2 cellular contexts compared by ENCODE assay signal in the genomic region with DNA sequence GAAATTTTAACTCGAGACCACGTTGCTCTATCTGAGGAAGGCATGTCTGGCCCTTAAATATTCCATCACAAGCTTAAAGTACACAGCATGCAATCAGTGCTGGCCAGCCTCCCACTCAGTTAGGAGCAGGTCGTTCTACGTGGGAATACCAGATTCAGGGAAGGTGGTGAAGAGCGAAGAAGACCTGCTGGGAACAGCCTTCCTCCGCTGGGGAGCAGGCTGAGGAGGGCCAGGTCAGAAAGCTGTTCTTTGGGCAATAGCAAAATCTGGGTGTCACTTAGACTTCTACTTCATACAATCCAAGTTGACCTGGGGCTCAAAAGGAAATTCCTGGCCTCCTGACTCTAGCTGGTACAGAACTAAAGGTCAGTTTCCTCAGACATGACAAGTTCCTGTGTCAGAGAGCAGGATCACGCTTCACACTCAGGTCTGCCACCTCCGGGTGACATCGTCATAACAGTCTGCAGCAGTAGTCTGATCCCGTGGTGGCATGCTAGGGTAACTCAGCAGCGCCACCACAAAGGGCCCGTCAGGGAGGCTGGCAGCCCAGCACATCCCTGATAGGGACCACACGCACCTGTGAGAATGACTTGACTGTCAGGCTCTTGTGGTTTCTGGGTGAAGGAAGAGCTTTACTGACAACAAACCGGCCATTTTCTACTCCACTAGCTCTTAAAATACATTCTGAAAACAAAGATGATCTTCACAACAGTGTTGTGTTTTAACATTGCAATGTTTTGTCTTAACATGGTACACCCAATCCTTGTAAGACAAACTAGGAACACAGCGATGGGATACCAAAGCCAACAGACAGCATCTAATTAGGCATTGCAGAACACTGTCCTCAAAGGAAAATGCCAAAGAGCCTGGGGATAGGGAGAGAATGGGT.
A peak's percentile ranks its signal among the peaks of the same experiment; 100 is the strongest.
TF ChIP-seq lines count a peak whose summit lies in the region.

No MANE protein-coding gene starts in this region.

TF ChIP-seq in HEK293T, 16 proteins besides CTCF, POLR2A, EP300 and RAD21 (continued from another document):
- TF ChIP-seq SP1 (IDR thresholded peaks at IDR 0.05) (no peak), ARNT (IDR thresholded peaks at IDR 0.05) (no peak)
- TF ChIP-seq, protein P1, sequence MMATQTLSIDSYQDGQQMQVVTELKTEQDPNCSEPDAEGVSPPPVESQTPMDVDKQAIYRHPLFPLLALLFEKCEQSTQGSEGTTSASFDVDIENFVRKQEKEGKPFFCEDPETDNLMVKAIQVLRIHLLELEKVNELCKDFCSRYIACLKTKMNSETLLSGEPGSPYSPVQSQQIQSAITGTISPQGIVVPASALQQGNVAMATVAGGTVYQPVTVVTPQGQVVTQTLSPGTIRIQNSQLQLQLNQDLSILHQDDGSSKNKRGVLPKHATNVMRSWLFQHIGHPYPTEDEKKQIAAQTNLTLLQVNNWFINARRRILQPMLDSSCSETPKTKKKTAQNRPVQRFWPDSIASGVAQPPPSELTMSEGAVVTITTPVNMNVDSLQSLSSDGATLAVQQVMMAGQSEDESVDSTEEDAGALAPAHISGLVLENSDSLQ (IDR thresholded peaks at IDR 0.05) = no peak

TF ChIP-seq in HepG2, 621 proteins besides CTCF, POLR2A, EP300 and RAD21 (continued from another document and continues in another):
- TF ChIP-seq, protein P2, sequence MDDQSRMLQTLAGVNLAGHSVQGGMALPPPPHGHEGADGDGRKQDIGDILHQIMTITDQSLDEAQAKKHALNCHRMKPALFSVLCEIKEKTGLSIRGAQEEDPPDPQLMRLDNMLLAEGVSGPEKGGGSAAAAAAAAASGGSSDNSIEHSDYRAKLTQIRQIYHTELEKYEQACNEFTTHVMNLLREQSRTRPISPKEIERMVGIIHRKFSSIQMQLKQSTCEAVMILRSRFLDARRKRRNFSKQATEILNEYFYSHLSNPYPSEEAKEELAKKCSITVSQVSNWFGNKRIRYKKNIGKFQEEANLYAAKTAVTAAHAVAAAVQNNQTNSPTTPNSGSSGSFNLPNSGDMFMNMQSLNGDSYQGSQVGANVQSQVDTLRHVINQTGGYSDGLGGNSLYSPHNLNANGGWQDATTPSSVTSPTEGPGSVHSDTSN (CRISPR knock-in tag; IDR thresholded peaks at IDR 0.05; ENCODE audit: borderline replicate concordance) = no peak
- TF ChIP-seq ZNF17 (CRISPR knock-in tag; IDR thresholded peaks at IDR 0.05) (no peak), MIER3 (CRISPR knock-in tag; IDR thresholded peaks at IDR 0.05; ENCODE audit: borderline replicate concordance) (no peak; the same call in 1 of the 2 replicates), FOXK1 (CRISPR knock-in tag; IDR thresholded peaks at IDR 0.05; ENCODE audit: borderline replicate concordance, low read depth) (no peak), NCOA1 (CRISPR knock-in tag; IDR thresholded peaks at IDR 0.05) (no peak), SNRNP70 (IDR thresholded peaks at IDR 0.05; ENCODE audit: low read depth, low read length) (no peak), SSRP1 (CRISPR knock-in tag; IDR thresholded peaks at IDR 0.05) (no peak), NFE2L2 (IDR thresholded peaks at IDR 0.05; ENCODE audit: low read length) (no peak), STAG1 (CRISPR knock-in tag; IDR thresholded peaks at IDR 0.05) (peak; percentile 86), ZSCAN20 (CRISPR knock-in tag; IDR thresholded peaks at IDR 0.05; ENCODE audit: borderline replicate concordance) (no peak), ZNF660 (CRISPR knock-in tag; IDR thresholded peaks at IDR 0.05; ENCODE audit: borderline replicate concordance, low read depth) (no peak), MAFG (CRISPR knock-in tag; IDR thresholded peaks at IDR 0.05) (no peak), ZNF768 (CRISPR knock-in tag; IDR thresholded peaks at IDR 0.05) (peak; percentile 22; the same call in 1 of the 2 replicates), RFXANK (CRISPR knock-in tag; IDR thresholded peaks at IDR 0.05) (no peak), ZNF232 (CRISPR knock-in tag; IDR thresholded peaks at IDR 0.05; ENCODE audit: borderline replicate concordance) (no peak), THAP11 (CRISPR knock-in tag; IDR thresholded peaks at IDR 0.05) (peak; percentile 36; the same call in 1 of the 2 replicates), KAT7 (CRISPR knock-in tag; IDR thresholded peaks at IDR 0.05; ENCODE audit: borderline replicate concordance) (no peak), POLR2AphosphoS2 (IDR thresholded peaks at IDR 0.05; ENCODE audit: low read depth, low read length) (no peak), ZNF772 (CRISPR knock-in tag; IDR thresholded peaks at IDR 0.05) (no peak), SNAPC2 (CRISPR knock-in tag; IDR thresholded peaks at IDR 0.05) (no peak), SALL1 (CRISPR knock-in tag; IDR thresholded peaks at IDR 0.05) (peak; percentile 31; the same call in 1 of the 2 replicates), BRD4 (CRISPR knock-in tag; IDR thresholded peaks at IDR 0.05) (no peak), ZNF629 (CRISPR knock-in tag; conservative IDR thresholded peaks at IDR 0.05) (no peak), ZNF256 (CRISPR knock-in tag; conservative IDR thresholded peaks at IDR 0.05) (no peak), RBAK (CRISPR knock-in tag; IDR thresholded peaks at IDR 0.05) (no peak), SMYD3 (CRISPR knock-in tag; IDR thresholded peaks at IDR 0.05) (no peak), TP53 (CRISPR knock-in tag; conservative IDR thresholded peaks at IDR 0.05) (no peak), NFE2L1 (CRISPR knock-in tag; IDR thresholded peaks at IDR 0.05; ENCODE audit: borderline replicate concordance) (no peak), SIN3B (IDR thresholded peaks at IDR 0.05; ENCODE audit: low read length) (no peak), RBM22 (optimal IDR thresholded peaks at IDR 0.05; ENCODE audit: low read length) (no peak), HOXA3 (CRISPR knock-in tag; IDR thresholded peaks at IDR 0.05) (peak; percentile 39; the same call in 1 of the 2 replicates), ZNF878 (CRISPR knock-in tag; IDR thresholded peaks at IDR 0.05) (no peak), ZNF563 (CRISPR knock-in tag; IDR thresholded peaks at IDR 0.05) (no peak), PCBP1 (IDR thresholded peaks at IDR 0.05; ENCODE audit: borderline replicate concordance, low read depth, low read length) (no peak), AGO1 (IDR thresholded peaks at IDR 0.05; ENCODE audit: low read depth, low read length, poor library complexity, severe bottlenecking) (no peak), XRCC5 (optimal IDR thresholded peaks at IDR 0.05; ENCODE audit: low read length) (peak; percentile 87)
- TF ChIP-seq, protein P3, sequence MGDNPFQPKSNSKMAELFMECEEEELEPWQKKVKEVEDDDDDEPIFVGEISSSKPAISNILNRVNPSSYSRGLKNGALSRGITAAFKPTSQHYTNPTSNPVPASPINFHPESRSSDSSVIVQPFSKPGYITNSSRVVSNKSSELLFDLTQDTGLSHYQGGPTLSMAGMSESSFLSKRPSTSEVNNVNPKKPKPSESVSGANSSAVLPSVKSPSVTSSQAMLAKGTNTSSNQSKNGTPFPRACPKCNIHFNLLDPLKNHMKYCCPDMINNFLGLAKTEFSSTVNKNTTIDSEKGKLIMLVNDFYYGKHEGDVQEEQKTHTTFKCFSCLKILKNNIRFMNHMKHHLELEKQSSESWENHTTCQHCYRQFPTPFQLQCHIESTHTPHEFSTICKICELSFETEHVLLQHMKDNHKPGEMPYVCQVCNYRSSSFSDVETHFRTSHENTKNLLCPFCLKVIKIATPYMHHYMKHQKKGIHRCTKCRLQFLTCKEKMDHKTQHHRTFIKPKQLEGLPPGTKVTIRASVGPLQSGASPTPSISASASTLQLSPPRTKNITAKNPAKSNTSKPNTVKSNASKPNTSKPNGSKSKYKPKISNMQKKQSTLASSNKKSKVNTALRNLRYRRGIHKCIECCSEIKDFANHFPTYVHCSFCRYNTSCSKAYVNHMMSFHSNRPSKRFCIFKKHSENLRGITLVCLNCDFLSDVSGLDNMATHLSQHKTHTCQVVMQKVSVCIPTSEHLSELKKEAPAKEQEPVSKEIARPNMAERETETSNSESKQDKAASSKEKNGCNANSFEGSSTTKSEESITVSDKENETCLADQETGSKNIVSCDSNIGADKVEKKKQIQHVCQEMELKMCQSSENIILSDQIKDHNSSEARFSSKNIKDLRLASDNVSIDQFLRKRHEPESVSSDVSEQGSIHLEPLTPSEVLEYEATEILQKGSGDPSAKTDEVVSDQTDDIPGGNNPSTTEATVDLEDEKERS (CRISPR knock-in tag; IDR thresholded peaks at IDR 0.05) = no peak
- TF ChIP-seq, protein P4, sequence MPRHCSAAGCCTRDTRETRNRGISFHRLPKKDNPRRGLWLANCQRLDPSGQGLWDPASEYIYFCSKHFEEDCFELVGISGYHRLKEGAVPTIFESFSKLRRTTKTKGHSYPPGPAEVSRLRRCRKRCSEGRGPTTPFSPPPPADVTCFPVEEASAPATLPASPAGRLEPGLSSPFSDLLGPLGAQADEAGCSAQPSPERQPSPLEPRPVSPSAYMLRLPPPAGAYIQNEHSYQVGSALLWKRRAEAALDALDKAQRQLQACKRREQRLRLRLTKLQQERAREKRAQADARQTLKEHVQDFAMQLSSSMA (CRISPR knock-in tag; IDR thresholded peaks at IDR 0.05) = no peak
- TF ChIP-seq, protein P5, sequence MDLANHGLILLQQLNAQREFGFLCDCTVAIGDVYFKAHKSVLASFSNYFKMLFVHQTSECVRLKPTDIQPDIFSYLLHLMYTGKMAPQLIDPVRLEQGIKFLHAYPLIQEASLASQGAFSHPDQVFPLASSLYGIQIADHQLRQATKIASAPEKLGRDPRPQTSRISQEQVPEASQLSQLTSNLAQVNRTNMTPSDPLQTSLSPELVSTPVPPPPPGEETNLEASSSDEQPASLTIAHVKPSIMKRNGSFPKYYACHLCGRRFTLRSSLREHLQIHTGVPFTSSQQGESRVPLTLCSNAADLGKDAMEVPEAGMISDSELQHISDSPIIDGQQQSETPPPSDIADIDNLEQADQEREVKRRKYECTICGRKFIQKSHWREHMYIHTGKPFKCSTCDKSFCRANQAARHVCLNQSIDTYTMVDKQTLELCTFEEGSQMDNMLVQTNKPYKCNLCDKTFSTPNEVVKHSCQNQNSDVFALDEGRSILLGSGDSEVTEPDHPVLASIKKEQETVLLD (CRISPR knock-in tag; IDR thresholded peaks at IDR 0.05; ENCODE audit: low read depth) = no peak
- TF ChIP-seq, protein P6, sequence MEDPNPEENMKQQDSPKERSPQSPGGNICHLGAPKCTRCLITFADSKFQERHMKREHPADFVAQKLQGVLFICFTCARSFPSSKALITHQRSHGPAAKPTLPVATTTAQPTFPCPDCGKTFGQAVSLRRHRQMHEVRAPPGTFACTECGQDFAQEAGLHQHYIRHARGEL (CRISPR knock-in tag; IDR thresholded peaks at IDR 0.05) = no peak
- TF ChIP-seq, protein P7, sequence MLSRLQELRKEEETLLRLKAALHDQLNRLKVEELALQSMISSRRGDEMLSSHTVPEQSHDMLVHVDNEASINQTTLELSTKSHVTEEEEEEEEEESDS (CRISPR knock-in tag; IDR thresholded peaks at IDR 0.05; ENCODE audit: borderline replicate concordance) = no peak
- TF ChIP-seq, protein P8, sequence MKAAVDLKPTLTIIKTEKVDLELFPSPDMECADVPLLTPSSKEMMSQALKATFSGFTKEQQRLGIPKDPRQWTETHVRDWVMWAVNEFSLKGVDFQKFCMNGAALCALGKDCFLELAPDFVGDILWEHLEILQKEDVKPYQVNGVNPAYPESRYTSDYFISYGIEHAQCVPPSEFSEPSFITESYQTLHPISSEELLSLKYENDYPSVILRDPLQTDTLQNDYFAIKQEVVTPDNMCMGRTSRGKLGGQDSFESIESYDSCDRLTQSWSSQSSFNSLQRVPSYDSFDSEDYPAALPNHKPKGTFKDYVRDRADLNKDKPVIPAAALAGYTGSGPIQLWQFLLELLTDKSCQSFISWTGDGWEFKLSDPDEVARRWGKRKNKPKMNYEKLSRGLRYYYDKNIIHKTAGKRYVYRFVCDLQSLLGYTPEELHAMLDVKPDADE (CRISPR knock-in tag; IDR thresholded peaks at IDR 0.05) = no peak
- TF ChIP-seq, protein P9, sequence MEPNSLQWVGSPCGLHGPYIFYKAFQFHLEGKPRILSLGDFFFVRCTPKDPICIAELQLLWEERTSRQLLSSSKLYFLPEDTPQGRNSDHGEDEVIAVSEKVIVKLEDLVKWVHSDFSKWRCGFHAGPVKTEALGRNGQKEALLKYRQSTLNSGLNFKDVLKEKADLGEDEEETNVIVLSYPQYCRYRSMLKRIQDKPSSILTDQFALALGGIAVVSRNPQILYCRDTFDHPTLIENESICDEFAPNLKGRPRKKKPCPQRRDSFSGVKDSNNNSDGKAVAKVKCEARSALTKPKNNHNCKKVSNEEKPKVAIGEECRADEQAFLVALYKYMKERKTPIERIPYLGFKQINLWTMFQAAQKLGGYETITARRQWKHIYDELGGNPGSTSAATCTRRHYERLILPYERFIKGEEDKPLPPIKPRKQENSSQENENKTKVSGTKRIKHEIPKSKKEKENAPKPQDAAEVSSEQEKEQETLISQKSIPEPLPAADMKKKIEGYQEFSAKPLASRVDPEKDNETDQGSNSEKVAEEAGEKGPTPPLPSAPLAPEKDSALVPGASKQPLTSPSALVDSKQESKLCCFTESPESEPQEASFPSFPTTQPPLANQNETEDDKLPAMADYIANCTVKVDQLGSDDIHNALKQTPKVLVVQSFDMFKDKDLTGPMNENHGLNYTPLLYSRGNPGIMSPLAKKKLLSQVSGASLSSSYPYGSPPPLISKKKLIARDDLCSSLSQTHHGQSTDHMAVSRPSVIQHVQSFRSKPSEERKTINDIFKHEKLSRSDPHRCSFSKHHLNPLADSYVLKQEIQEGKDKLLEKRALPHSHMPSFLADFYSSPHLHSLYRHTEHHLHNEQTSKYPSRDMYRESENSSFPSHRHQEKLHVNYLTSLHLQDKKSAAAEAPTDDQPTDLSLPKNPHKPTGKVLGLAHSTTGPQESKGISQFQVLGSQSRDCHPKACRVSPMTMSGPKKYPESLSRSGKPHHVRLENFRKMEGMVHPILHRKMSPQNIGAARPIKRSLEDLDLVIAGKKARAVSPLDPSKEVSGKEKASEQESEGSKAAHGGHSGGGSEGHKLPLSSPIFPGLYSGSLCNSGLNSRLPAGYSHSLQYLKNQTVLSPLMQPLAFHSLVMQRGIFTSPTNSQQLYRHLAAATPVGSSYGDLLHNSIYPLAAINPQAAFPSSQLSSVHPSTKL (CRISPR knock-in tag; IDR thresholded peaks at IDR 0.05) = peak; percentile 64; the same call in 1 of the 2 replicates
- TF ChIP-seq, protein P10, sequence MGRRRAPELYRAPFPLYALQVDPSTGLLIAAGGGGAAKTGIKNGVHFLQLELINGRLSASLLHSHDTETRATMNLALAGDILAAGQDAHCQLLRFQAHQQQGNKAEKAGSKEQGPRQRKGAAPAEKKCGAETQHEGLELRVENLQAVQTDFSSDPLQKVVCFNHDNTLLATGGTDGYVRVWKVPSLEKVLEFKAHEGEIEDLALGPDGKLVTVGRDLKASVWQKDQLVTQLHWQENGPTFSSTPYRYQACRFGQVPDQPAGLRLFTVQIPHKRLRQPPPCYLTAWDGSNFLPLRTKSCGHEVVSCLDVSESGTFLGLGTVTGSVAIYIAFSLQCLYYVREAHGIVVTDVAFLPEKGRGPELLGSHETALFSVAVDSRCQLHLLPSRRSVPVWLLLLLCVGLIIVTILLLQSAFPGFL (CRISPR knock-in tag; IDR thresholded peaks at IDR 0.05) = no peak
- TF ChIP-seq, protein P11, sequence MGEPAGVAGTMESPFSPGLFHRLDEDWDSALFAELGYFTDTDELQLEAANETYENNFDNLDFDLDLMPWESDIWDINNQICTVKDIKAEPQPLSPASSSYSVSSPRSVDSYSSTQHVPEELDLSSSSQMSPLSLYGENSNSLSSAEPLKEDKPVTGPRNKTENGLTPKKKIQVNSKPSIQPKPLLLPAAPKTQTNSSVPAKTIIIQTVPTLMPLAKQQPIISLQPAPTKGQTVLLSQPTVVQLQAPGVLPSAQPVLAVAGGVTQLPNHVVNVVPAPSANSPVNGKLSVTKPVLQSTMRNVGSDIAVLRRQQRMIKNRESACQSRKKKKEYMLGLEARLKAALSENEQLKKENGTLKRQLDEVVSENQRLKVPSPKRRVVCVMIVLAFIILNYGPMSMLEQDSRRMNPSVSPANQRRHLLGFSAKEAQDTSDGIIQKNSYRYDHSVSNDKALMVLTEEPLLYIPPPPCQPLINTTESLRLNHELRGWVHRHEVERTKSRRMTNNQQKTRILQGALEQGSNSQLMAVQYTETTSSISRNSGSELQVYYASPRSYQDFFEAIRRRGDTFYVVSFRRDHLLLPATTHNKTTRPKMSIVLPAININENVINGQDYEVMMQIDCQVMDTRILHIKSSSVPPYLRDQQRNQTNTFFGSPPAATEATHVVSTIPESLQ (CRISPR knock-in tag; conservative IDR thresholded peaks at IDR 0.05) = no peak
